In genomic region chrX:41716767-41717473, GRCh38 we compare ENCODE assay signal across 21 cellular contexts. TPM values are rescaled to one million over a fixed set of nuclear protein-coding genes. Genes with fewer than 3 reads are reported as not detected.
DNase-seq lines count a peak whose midpoint lies in the region; ATAC-seq and TF ChIP-seq lines count a peak whose summit lies in the region.
"Had no signal": no experiment of that assay in that cellular context is flagged by ENCODE, and none has a peak within 500 bp of the region (broad histone marks: within the 10 kb centered on the region; RNA-seq: fewer than 3 reads in every experiment).

No MANE protein-coding gene starts in this region.

- no peaks in the 10 kb centered on the region for H3K27me3 ChIP-seq in hepatocyte
- H3K27me3 ChIP-seq: SJSA1 had no signal

- H2AFZ ChIP-seq in hepatocyte = no peak overlapping the region

- no peaks in the 10 kb centered on the region for H3K9me2 ChIP-seq in hepatocyte (replicated peaks; ENCODE audit: insufficient read depth)

- H3K36me3 Mint-ChIP-seq in T-helper 1 cell treated with Interleukin-12 subunit alpha and Interleukin-12 subunit beta and Interleukin-4 antibody, amounts not matched to agents 30 μg/mL and 1 μg/mL, for 36 hours (ENCODE audit: low read depth) = peaks cover 34% of the 10 kb centered on the region
- no peaks in the 10 kb centered on the region for H3K36me3 Mint-ChIP-seq in natural killer cell
- H3K36me3 Mint-ChIP-seq in natural killer cell treated with Interleukin-12 subunit alpha and Interleukin-12 subunit beta and Interleukin-15 and Interleukin-18, amount 100 ng/mL, for 72 hours = peaks cover 19% of the 10 kb centered on the region

- H3K4me1 Mint-ChIP-seq in T-helper 1 cell treated with Interleukin-12 subunit alpha and Interleukin-12 subunit beta and Interleukin-4 antibody, amounts not matched to agents 30 μg/mL and 1 μg/mL, for 36 hours (ENCODE audit: low read depth) = peaks cover 40% of the 10 kb centered on the region
- H3K4me1 Mint-ChIP-seq in natural killer cell = peaks cover 39% of the 10 kb centered on the region in 2 donors
- H3K4me1 Mint-ChIP-seq in natural killer cell treated with Interleukin-12 subunit alpha and Interleukin-12 subunit beta and Interleukin-15 and Interleukin-18, amount 100 ng/mL, for 72 hours (ENCODE audit: low read depth in 2 of 2) = peaks cover 34 to 40% of the 10 kb centered on the region in 2 donors

- H3K27ac ChIP-seq in hepatocyte = peak overlapping the region; percentile 85
- H3K27ac ChIP-seq: 22Rv1, BLaER1, RWPE1, SJSA1 had no signal

- intact Hi-C loops in natural killer cell (cut with micrococcal nuclease) = no loop called here

- WGBS in hepatocyte (ENCODE audit: low lambda C conversion rate, missing lambda C conversion rate) = 79% methylated on average over 12 of the region's 12 CpGs

- no peaks in the 10 kb centered on the region for H4K20me1 ChIP-seq in hepatocyte (ENCODE audit: insufficient read depth, poor library complexity, severe bottlenecking)
- H4K20me1 ChIP-seq: BLaER1 had no signal

- no peak for TF ChIP-seq CTCF in natural killer cell (IDR thresholded peaks at IDR 0.05)
- TF ChIP-seq CTCF in hepatocyte (IDR thresholded peaks at IDR 0.05; ENCODE audit: poor library complexity) = no peak
- no peak for TF ChIP-seq CTCF in GM20000 (IDR thresholded peaks at IDR 0.05; ENCODE audit: extremely low read depth, missing control alignments)

- H3K36me3 ChIP-seq in hepatocyte (replicated peaks; ENCODE audit: insufficient read depth, low read depth) = no peaks in the 10 kb centered on the region
- H3K36me3 ChIP-seq: SJSA1 had no signal

- H3K4me1 ChIP-seq in hepatocyte (ENCODE audit: insufficient read depth) = peaks cover 12% of the 10 kb centered on the region
- H3K4me1 ChIP-seq: SJSA1 had no signal

- no peak overlapping the region for H3K4me2 ChIP-seq in hepatocyte
- H3K4me2 ChIP-seq: BLaER1 had no signal

- peak overlapping the region; percentile 90 for H3K27ac Mint-ChIP-seq in T-helper 1 cell treated with Interleukin-12 subunit alpha and Interleukin-12 subunit beta and Interleukin-4 antibody, amounts not matched to agents 30 μg/mL and 1 μg/mL, for 36 hours
- H3K27ac Mint-ChIP-seq in natural killer cell = no peak overlapping the region
- H3K27ac Mint-ChIP-seq in natural killer cell treated with Interleukin-12 subunit alpha and Interleukin-12 subunit beta and Interleukin-15 and Interleukin-18, amount 100 ng/mL, for 72 hours = no peak overlapping the region
- H3K27ac Mint-ChIP-seq: H9 had no signal

- no peak overlapping the region for H3K4me3 Mint-ChIP-seq in T-helper 1 cell treated with Interleukin-12 subunit alpha and Interleukin-12 subunit beta and Interleukin-4 antibody, amounts not matched to agents 30 μg/mL and 1 μg/mL, for 36 hours
- H3K4me3 Mint-ChIP-seq in natural killer cell = peak overlapping the region; percentile 41
- H3K4me3 Mint-ChIP-seq in natural killer cell treated with Interleukin-12 subunit alpha and Interleukin-12 subunit beta and Interleukin-15 and Interleukin-18, amount 100 ng/mL, for 72 hours = no peak overlapping the region
- H3K4me3 Mint-ChIP-seq: H9 had no signal

- H3K79me2 ChIP-seq in hepatocyte = no peaks in the 10 kb centered on the region

- no peaks in the 10 kb centered on the region for H3K9me3 ChIP-seq in hepatocyte (ENCODE audit: low read depth)
- H3K9me3 ChIP-seq: SJSA1 had no signal

- H3K4me3 ChIP-seq in hepatocyte = no peak overlapping the region
- H3K4me3 ChIP-seq: BLaER1, GM12878, SJSA1 had no signal

- peaks cover 20% of the 10 kb centered on the region for H3K9me3 Mint-ChIP-seq in T-helper 1 cell treated with Interleukin-12 subunit alpha and Interleukin-12 subunit beta and Interleukin-4 antibody, amounts not matched to agents 30 μg/mL and 1 μg/mL, for 36 hours
- no peaks in the 10 kb centered on the region for H3K9me3 Mint-ChIP-seq in natural killer cell
- no peaks in the 10 kb centered on the region for H3K9me3 Mint-ChIP-seq in natural killer cell treated with Interleukin-12 subunit alpha and Interleukin-12 subunit beta and Interleukin-15 and Interleukin-18, amount 100 ng/mL, for 72 hours

- no peaks in the 10 kb centered on the region for H3K27me3 Mint-ChIP-seq in T-helper 1 cell treated with Interleukin-12 subunit alpha and Interleukin-12 subunit beta and Interleukin-4 antibody, amounts not matched to agents 30 μg/mL and 1 μg/mL, for 36 hours (ENCODE audit: low read depth)
- H3K27me3 Mint-ChIP-seq in natural killer cell (ENCODE audit: low read depth in 2 of 2) = peaks cover 16 to 34% of the 10 kb centered on the region in 2 donors
- H3K27me3 Mint-ChIP-seq in natural killer cell treated with Interleukin-12 subunit alpha and Interleukin-12 subunit beta and Interleukin-15 and Interleukin-18, amount 100 ng/mL, for 72 hours = peaks cover 0 to 32% of the 10 kb centered on the region in 2 donors

- DNase-seq in T-helper 1 cell = no peak
- DNase-seq in natural killer cell = no peak
- DNase-seq in natural killer cell treated with Interleukin-12 subunit alpha and Interleukin-12 subunit beta and Interleukin-15 and Interleukin-18, amount 100 ng/mL, for 72 hours (ENCODE audit: low spot score) = no peak
- DNase-seq in hepatocyte (ENCODE audit: low spot score) = no peak
- no peak for DNase-seq in GF-D8 (lab: John Stamatoyannopoulos, UW)
- no peak for DNase-seq in GM20000 (ENCODE audit: low spot score)
- DNase-seq: DMS153, H9, IMR-90, MV-4-11, NCI-H1436 treated with DMSO at 0.1 percent for 48 hours, NCI-H2081, NCI-H524 had no signal

- ATAC-seq in natural killer cell (no peak), HG03439 (IDR thresholded peaks at IDR 0.05; ENCODE audit: unreplicated experiment) (no peak)
- no peak for ATAC-seq in natural killer cell treated with Interleukin-12 subunit alpha and Interleukin-12 subunit beta and Interleukin-15 and Interleukin-18, amount 100 ng/mL, for 72 hours
- ATAC-seq: GM12878 had no signal

RNA-seq across cellular contexts. Expression of gene GPR82, which starts 7.1 kb away (rescaled TPM):
- 1 to 10 TPM in 1 of 3 donors, under 1 TPM in 2; 0.77 to 1.3 (median 0.80) TPM for total RNA-seq in natural killer cell
- 1 to 10 TPM in 1 of 2 donors, under 1 TPM in 1; 0.33 to 1.9 TPM for total RNA-seq in natural killer cell treated with Interleukin-12 subunit alpha and Interleukin-12 subunit beta and Interleukin-15 and Interleukin-18, amount 100 ng/mL, for 72 hours
- 0.12 and 0.20 TPM in 2 replicates for total RNA-seq in hepatocyte
- 0.34 and 0.69 TPM in 2 replicates for polyA plus RNA-seq in hepatocyte
- total RNA-seq: H9, IMR-90, SJSA1 had no signal
- polyA plus RNA-seq: IMR-90 had no signal

RNA-seq across cellular contexts. Expression of gene GPR34, which starts 28.1 kb away (rescaled TPM):
- total RNA-seq in natural killer cell (1 to 10 TPM in 1 of 3 donors, under 1 TPM in 2; 0.61 to 6.0 (median 0.68) TPM), hepatocyte (0.88 and 1.7 TPM in 2 replicates)
- 1 to 10 TPM in 1 of 2 donors, under 1 TPM in 1; 0.64 to 1.5 TPM for total RNA-seq in natural killer cell treated with Interleukin-12 subunit alpha and Interleukin-12 subunit beta and Interleukin-15 and Interleukin-18, amount 100 ng/mL, for 72 hours
- polyA plus RNA-seq in hepatocyte = 0.71 and 0.97 TPM in 2 replicates
- total RNA-seq: H9, IMR-90, OCI-LY7, SJSA1 had no signal
- polyA plus RNA-seq: IMR-90 had no signal
